Comparison of ENCODE assay signal across 19 cellular contexts in the genomic region with DNA sequence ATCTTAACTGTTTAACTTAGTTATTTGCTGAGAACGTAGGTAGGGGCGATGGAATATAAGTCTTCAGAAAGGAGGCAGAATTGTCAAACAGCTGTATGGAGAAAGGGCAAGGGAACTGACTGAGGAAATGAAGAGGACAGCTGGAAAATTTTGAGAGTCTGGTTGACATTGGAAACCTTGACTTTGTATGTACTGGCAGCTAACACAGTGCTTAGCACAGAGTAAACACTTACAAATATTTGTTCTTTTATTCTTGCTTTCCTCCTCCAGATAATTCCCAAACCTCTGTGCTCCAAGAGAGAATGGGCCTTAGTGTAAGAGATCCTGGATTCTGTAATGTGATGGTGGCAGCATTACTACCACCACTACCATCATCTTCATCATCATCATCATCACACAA.
A peak's percentile ranks its signal among the peaks of the same experiment; 100 is the strongest.
DNase-seq lines count a peak whose midpoint lies in the region; ATAC-seq, FAIRE-seq and TF ChIP-seq lines count a peak whose summit lies in the region.
"Had no signal": no experiment of that assay in that cellular context is flagged by ENCODE, and none has a peak within 500 bp of the region (broad histone marks: within the 10 kb centered on the region; RNA-seq: fewer than 3 reads in every experiment).

No MANE protein-coding gene starts in this region.

- ATAC-seq in left cardiac atrium (peak; percentile 59 to 75), sciatic nerve (peak; percentile 83), HG03159 (IDR thresholded peaks at IDR 0.05; ENCODE audit: unreplicated experiment) (no peak)

- no peak for TF ChIP-seq CTCF in kidney (IDR thresholded peaks at IDR 0.05; ENCODE audit: borderline replicate concordance, extremely low read depth, insufficient read depth)

- H3K9ac ChIP-seq in kidney (ENCODE audit: low read length in 2 of 2) = no peak overlapping the region

- no peaks in the 10 kb centered on the region for H3K9me3 ChIP-seq in kidney (ENCODE audit: control insufficient read depth in 1 of 2, low read length in 2 of 2)
- H3K9me3 ChIP-seq: BE2C had no signal

- no peak overlapping the region for H3K4me3 ChIP-seq in kidney (ENCODE audit: low read length in 2 of 2)

- no peaks in the 10 kb centered on the region for H3K4me1 ChIP-seq in kidney (ENCODE audit: control insufficient read depth in 1 of 2, insufficient read depth in 1 of 2, low read depth in 1 of 2, low read length in 2 of 2)
- H3K4me1 ChIP-seq: BE2C had no signal

- DNase-seq in DMS53 treated with DMSO at 0.1 percent for 48 hours (lab: John Stamatoyannopoulos, UW; ENCODE audit: unreplicated experiment) (peak; percentile 50), NCI-H2029 (lab: John Stamatoyannopoulos, UW) (peak; percentile 68), left cardiac atrium (no peak), sciatic nerve (ENCODE audit: low spot score) (no peak), NCI-H1436 (lab: John Stamatoyannopoulos, UW) (no peak), kidney (no peak)
- DNase-seq: BE2C; CD4-positive, alpha-beta memory T cell; EL; Karpas-422; NCI-H1417; NCI-H2081 treated with DMSO at 0.1 percent for 48 hours; NCI-H446; NCI-H774; SIG-M5 had no signal

- intact Hi-C loops in left cardiac atrium (cut with DNase I) (no loop called here), sciatic nerve (cut with DNase I) (no loop called here), kidney (cut with DNase I) (no loop called here)

- H3K36me3 ChIP-seq in kidney (ENCODE audit: control insufficient read depth in 1 of 2, insufficient read depth in 2 of 2, low read length in 2 of 2) = no peaks in the 10 kb centered on the region
- H3K36me3 ChIP-seq: BE2C had no signal

- no peak for FAIRE-seq in kidney (lab: Jason Lieb, UNC)
- FAIRE-seq: D721Med, H1, RCC 7860 had no signal

- no peak overlapping the region for H3K27ac ChIP-seq in kidney (ENCODE audit: low read depth in 2 of 2, low read length in 2 of 2)

Comparison
In these comparisons a context has a peak if more than half of its experiments do, and no peak if none do; other contexts are left out.
1. DNase-seq: peak in DMS53 treated with DMSO at 0.1 percent for 48 hours (single experiment) and NCI-H2029 (single experiment); none in left cardiac atrium (single experiment), sciatic nerve (single experiment), NCI-H1436 (single experiment) and kidney (single experiment).